ENCODE assay signal across 8 cellular contexts in the genomic region with DNA sequence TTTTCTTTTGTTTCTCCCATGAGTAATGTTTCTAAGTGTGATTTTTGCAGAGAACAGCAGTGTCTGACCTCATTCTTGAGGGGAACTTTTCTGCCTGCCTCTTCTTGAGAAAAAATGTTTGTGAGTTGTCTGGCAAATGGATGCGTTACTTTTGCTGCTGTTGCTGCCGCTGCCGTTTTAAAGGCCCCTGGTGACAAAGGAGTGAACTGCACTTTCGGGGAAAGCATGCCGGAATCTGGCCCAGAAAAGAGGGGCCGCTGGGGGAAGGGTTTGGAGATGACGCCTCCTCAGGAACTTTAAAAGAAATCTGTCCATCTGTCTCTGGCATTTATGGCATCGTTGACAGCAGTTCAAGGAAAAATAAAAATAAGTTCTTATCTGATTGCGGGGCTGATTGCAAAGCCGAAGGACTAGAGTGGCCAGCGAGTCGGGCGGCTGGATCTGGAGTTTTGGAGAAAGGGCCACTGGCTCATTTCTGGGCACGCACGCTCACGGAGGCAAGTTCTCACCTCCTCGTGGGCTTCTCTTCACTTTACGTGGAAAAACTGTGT. TPM values are rescaled to one million over a fixed set of nuclear protein-coding genes. Genes with fewer than 3 reads are reported as not detected.
A peak's percentile ranks its signal among the peaks of the same experiment; 100 is the strongest.
DNase-seq lines count a peak whose midpoint lies in the region; ATAC-seq and TF ChIP-seq lines count a peak whose summit lies in the region.

No MANE protein-coding gene starts in this region.

- H3K36me3 Mint-ChIP-seq in T-cell (no peaks in the 10 kb centered on the region), mesothelial cell of epicardium (no peaks in the 10 kb centered on the region)

- no peak overlapping the region for H3K9ac ChIP-seq in colonic mucosa (ENCODE audit: low read depth in 2 of 2, low read length in 2 of 2)

- no peaks in the 10 kb centered on the region for H3K27me3 ChIP-seq in colonic mucosa

- CTCF ChIA-PET in T-cell (lab: Charles Lee): no interaction called here

- H3K9me3 Mint-ChIP-seq in T-cell (no peaks in the 10 kb centered on the region), mesothelial cell of epicardium (no peaks in the 10 kb centered on the region)

- peaks cover 13% of the 10 kb centered on the region for H3K4me1 ChIP-seq in colonic mucosa

- H3K4me3 Mint-ChIP-seq in T-cell (peak overlapping the region; percentile 17 to 52 (median 51)), mesothelial cell of epicardium (no peak overlapping the region)

- peaks cover 0 to 6% of the 10 kb centered on the region in 2 donors for H3K27me3 Mint-ChIP-seq in T-cell
- peaks cover 87% of the 10 kb centered on the region for H3K27me3 Mint-ChIP-seq in mesothelial cell of epicardium (ENCODE audit: low read depth)

- H3K4me1 Mint-ChIP-seq in T-cell: peaks cover 74 to 87% (median 76%) of the 10 kb centered on the region in 3 donors
- peaks cover 31% of the 10 kb centered on the region for H3K4me1 Mint-ChIP-seq in mesothelial cell of epicardium

- no peaks in the 10 kb centered on the region for H3K9me3 ChIP-seq in colonic mucosa

- H3K27ac ChIP-seq in colonic mucosa: no peak overlapping the region

- H3K4me3 ChIP-seq in colonic mucosa: no peak overlapping the region

- TF ChIP-seq CTCF in colonic mucosa (IDR thresholded peaks at IDR 0.05) (peak; percentile 57), mesothelial cell of epicardium (IDR thresholded peaks at IDR 0.05; ENCODE audit: unreplicated experiment) (peak; percentile 76)

- H3K27ac Mint-ChIP-seq in T-cell (peak overlapping the region; percentile 29 to 66), mesothelial cell of epicardium (no peak overlapping the region)

- no peaks in the 10 kb centered on the region for H3K36me3 ChIP-seq in colonic mucosa

- DNase-seq in activated gamma-delta T cell treated with Interleukin-2 at 50 U/mL for 16 hours (peak; percentile 61), activated gamma-delta T cell (lab: John Stamatoyannopoulos, UW) (no peak), T-cell (peak in 28 of 34 experiments; percentile 10 to 68 (median 42)), colonic mucosa (no peak), mesothelial cell of epicardium (ENCODE audit: low spot score in 2 of 2, unreplicated experiment in 2 of 2) (peak in 1 of 2 experiments; percentile 67)

- POLR2A ChIA-PET in T-cell (lab: Charles Lee): interaction anchor here in 1 of 2 donors (0.6 kb wide), 1 partner anchor 10 kb away, joined by 3 read pairs; no protein-coding TSS in a partner anchor

- intact Hi-C loops in colonic mucosa (cut with DNase I): no loop called here

- ATAC-seq in T-cell (replicated peaks in 1 of 4): no peak
- ATAC-seq in HG03432 (IDR thresholded peaks at IDR 0.05; ENCODE audit: unreplicated experiment): no peak
- no peak for ATAC-seq in GM19023 (IDR thresholded peaks at IDR 0.05; ENCODE audit: unreplicated experiment)
- no peak for ATAC-seq in HG03135 (IDR thresholded peaks at IDR 0.05; ENCODE audit: unreplicated experiment)

RNA-seq across cellular contexts. Expression of a gene that starts 16.5 kb away (rescaled TPM):
- total RNA-seq in T-cell (10 to 100 TPM in 3 of 5 donors, 1 to 10 TPM in 2; 8.3 to 20.5 (median 12.4) TPM), colonic mucosa (10 to 100 TPM in 1 of 2 donors, 1 to 10 TPM in 1; 2.0 to 13.7 TPM), mesothelial cell of epicardium (not detected in 3 replicates)

Comparison
In these comparisons a context has a peak if more than half of its experiments do, and no peak if none do; other contexts are left out.
1. DNase-seq: peak in activated gamma-delta T cell treated with Interleukin-2 at 50 U/mL for 16 hours (single experiment) and T-cell (28 of 34); none in activated gamma-delta T cell (single experiment) and colonic mucosa (single experiment).